24 cellular contexts compared by ENCODE assay signal in genomic region chr16:54073356-54073755, GRCh38.
"Had no signal": no experiment of that assay in that cellular context is flagged by ENCODE, and none has a peak within 500 bp of the region (broad histone marks: within the 10 kb centered on the region; RNA-seq: fewer than 3 reads in every experiment).

No MANE protein-coding gene starts in this region.

- H3K4me2 ChIP-seq: KMS-11, PC-9 had no signal

- H3K27me3 Mint-ChIP-seq: activated CD4-positive, alpha-beta memory T cell treated with anti-CD3 and anti-CD28 coated beads for 36 hours; activated CD4-positive, alpha-beta T cell treated with anti-CD3 and anti-CD28 coated beads, Interleukin-2, amount 10 ng/mL, durations not matched to agents 7 days and 5 days; activated naive CD8-positive, alpha-beta T cell treated with anti-CD3 and anti-CD28 coated beads, Interleukin-2, amount 10 ng/mL, durations not matched to agents 7 days and 5 days; IgD-negative memory B cell had no signal

- H3K4me3 Mint-ChIP-seq: activated CD4-positive, alpha-beta memory T cell treated with anti-CD3 and anti-CD28 coated beads for 36 hours; activated CD4-positive, alpha-beta T cell treated with anti-CD3 and anti-CD28 coated beads, Interleukin-2, amount 10 ng/mL, durations not matched to agents 7 days and 5 days; activated naive CD8-positive, alpha-beta T cell treated with anti-CD3 and anti-CD28 coated beads, Interleukin-2, amount 10 ng/mL, durations not matched to agents 7 days and 5 days; activated T-cell treated with anti-CD3 and anti-CD28 coated beads, Interleukin-2, amount 50 U/mL, for 4 hours; IgD-negative memory B cell; T-helper 1 cell treated with Interleukin-12 subunit alpha and Interleukin-12 subunit beta and Interleukin-4 antibody, amounts not matched to agents 30 μg/mL and 1 μg/mL, for 36 hours had no signal

- H3K27me3 ChIP-seq: MG63 had no signal

- ATAC-seq: activated T-cell treated with anti-CD3 and anti-CD28 coated beads, Interleukin-2, amount 50 U/mL, for 4 hours had no signal

- H3K9ac ChIP-seq: KMS-11 had no signal

- H3K36me3 Mint-ChIP-seq: activated CD4-positive, alpha-beta memory T cell treated with anti-CD3 and anti-CD28 coated beads for 36 hours; activated naive CD8-positive, alpha-beta T cell treated with anti-CD3 and anti-CD28 coated beads, Interleukin-2, amount 10 ng/mL, durations not matched to agents 7 days and 5 days had no signal

- H3K9me3 ChIP-seq: MG63 had no signal

- H3K4me3 ChIP-seq: MG63, PC-9 had no signal

- H3K4me1 Mint-ChIP-seq: activated CD4-positive, alpha-beta T cell treated with anti-CD3 and anti-CD28 coated beads, Interleukin-2, amount 10 ng/mL, durations not matched to agents 7 days and 5 days; activated naive CD8-positive, alpha-beta T cell treated with anti-CD3 and anti-CD28 coated beads, Interleukin-2, amount 10 ng/mL, durations not matched to agents 7 days and 5 days; IgD-negative memory B cell had no signal

- DNase-seq: activated CD4-positive, alpha-beta memory T cell treated with anti-CD3 and anti-CD28 coated beads for 36 hours; activated CD4-positive, alpha-beta T cell treated with anti-CD3 and anti-CD28 coated beads, Interleukin-2, amount 10 ng/mL, durations not matched to agents 7 days and 5 days; activated CD4-positive, CD25-positive, alpha-beta regulatory T cell; activated CD8-positive, alpha-beta memory T cell treated with anti-CD3 and anti-CD28 coated beads for 24 hours; activated gamma-delta T cell; activated naive CD4-positive, alpha-beta T cell treated with anti-CD3 and anti-CD28 coated beads, Interleukin-2, amount 50 U/mL, for 16 hours; activated naive CD8-positive, alpha-beta T cell treated with anti-CD3 and anti-CD28 coated beads, Interleukin-2, amount 10 ng/mL, durations not matched to agents 7 days and 5 days; activated T-cell treated with anti-CD3 and anti-CD28 coated beads, Interleukin-2, amount 50 U/mL, for 4 hours; aorta; central memory CD4-positive, alpha-beta T cell; MG63; NCI-H1092 treated with DMSO at 0.1 percent for 48 hours; NCI-H1417 treated with DMSO at 0.1 percent for 48 hours; NCI-H1694 treated with DMSO at 0.1 percent for 48 hours; NCI-H2029 treated with DMSO at 0.1 percent for 48 hours; NCI-H510A treated with DMSO at 0.1 percent for 48 hours; NCI-H69; PC-9; SHP77 treated with DMSO at 0.1 percent for 48 hours; T1000 had no signal

- H3K27ac ChIP-seq: KMS-11, PC-9, VCaP had no signal

- H3K9me3 Mint-ChIP-seq: activated CD4-positive, alpha-beta memory T cell treated with anti-CD3 and anti-CD28 coated beads for 36 hours; activated CD4-positive, alpha-beta T cell treated with anti-CD3 and anti-CD28 coated beads, Interleukin-2, amount 10 ng/mL, durations not matched to agents 7 days and 5 days; activated naive CD8-positive, alpha-beta T cell treated with anti-CD3 and anti-CD28 coated beads, Interleukin-2, amount 10 ng/mL, durations not matched to agents 7 days and 5 days; activated T-cell treated with anti-CD3 and anti-CD28 coated beads, Interleukin-2, amount 50 U/mL, for 4 hours; IgD-negative memory B cell; T-helper 1 cell treated with Interleukin-12 subunit alpha and Interleukin-12 subunit beta and Interleukin-4 antibody, amounts not matched to agents 30 μg/mL and 1 μg/mL, for 36 hours had no signal

- H3K27ac Mint-ChIP-seq: activated CD4-positive, alpha-beta memory T cell treated with anti-CD3 and anti-CD28 coated beads for 36 hours; activated CD4-positive, alpha-beta T cell treated with anti-CD3 and anti-CD28 coated beads, Interleukin-2, amount 10 ng/mL, durations not matched to agents 7 days and 5 days; activated naive CD8-positive, alpha-beta T cell treated with anti-CD3 and anti-CD28 coated beads, Interleukin-2, amount 10 ng/mL, durations not matched to agents 7 days and 5 days; T-helper 1 cell treated with Interleukin-12 subunit alpha and Interleukin-12 subunit beta and Interleukin-4 antibody, amounts not matched to agents 30 μg/mL and 1 μg/mL, for 36 hours had no signal

- H2AFZ ChIP-seq: PC-9 had no signal
